ENCODE assay signal across 1 cellular context in genomic region chr2:174004311-174004695, GRCh38.
TF ChIP-seq lines count a peak whose summit lies in the region.

No MANE protein-coding gene starts in this region.

TF ChIP-seq in IMR-90, 13 proteins besides CTCF, POLR2A, EP300 and RAD21:
- TF ChIP-seq NFE2L2 (IDR thresholded peaks at IDR 0.05; ENCODE audit: low read depth, low read length) (no peak), RFX5 (IDR thresholded peaks at IDR 0.05; ENCODE audit: low read depth, low read length) (no peak), MXI1 (IDR thresholded peaks at IDR 0.05; ENCODE audit: borderline replicate concordance, low read depth, low read length) (no peak)
